In the genomic region with DNA sequence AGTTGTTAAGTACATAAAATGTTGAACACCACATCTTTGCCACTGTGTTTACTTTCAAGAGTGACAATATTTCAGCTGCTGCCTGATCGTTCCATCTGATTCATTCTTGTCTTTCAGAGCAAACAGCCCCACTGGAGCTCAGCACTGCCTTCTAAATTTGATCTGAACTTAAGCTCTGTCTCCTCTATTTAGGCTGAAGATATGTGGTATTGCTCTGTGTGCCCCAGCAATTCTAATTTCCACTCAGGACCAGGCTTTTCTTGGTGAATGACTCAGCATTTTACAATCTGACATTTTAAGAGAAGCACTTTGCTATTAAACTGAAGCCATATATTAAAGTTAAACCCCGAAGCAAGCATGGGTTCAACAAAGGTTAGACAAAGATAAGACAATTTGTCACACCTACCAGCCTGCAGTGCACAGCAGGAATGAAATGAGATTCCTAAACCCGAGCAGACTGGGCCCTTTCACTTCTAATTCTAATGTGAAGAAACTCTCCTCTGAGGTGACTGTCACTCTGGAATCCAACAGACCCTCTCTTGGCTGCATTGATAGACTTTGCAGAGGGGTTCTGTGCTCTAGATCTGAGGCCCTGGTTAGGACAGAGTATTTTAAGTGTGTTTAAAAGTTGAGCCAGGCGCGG, we compare ENCODE assay signal across 11 cellular contexts. TPM values are rescaled to one million over a fixed set of nuclear protein-coding genes. Genes with fewer than 3 reads are reported as not detected.
DNase-seq lines count a peak whose midpoint lies in the region; ATAC-seq, FAIRE-seq and TF ChIP-seq lines count a peak whose summit lies in the region.
"Had no signal": no experiment of that assay in that cellular context is flagged by ENCODE, and none has a peak within 500 bp of the region (broad histone marks: within the 10 kb centered on the region; RNA-seq: fewer than 3 reads in every experiment).

No MANE protein-coding gene starts in this region.

- H3K79me2 ChIP-seq in DND-41 (ENCODE audit: insufficient read depth, low read length) (no peaks in the 10 kb centered on the region), K562 (ENCODE audit: control insufficient read depth, insufficient read depth, low read length) (no peaks in the 10 kb centered on the region)

- BruUV-seq in K562 (replicated peaks; lab: Mats Ljungman, UMichigan): no TSS peak

- POLR2A ChIA-PET in K562 (lab: Yijun Ruan, JAX): interaction anchor here (1.0 kb wide), 1 partner anchor 16 kb away, joined by 3 read pairs; no protein-coding TSS in a partner anchor

- no peak overlapping the region for H3K4me3 Mint-ChIP-seq in mesothelial cell of epicardium
- H3K4me3 Mint-ChIP-seq in effector memory CD8-positive, alpha-beta T cell: no peak overlapping the region

- in situ Hi-C loops in K562 (cut with MboI): no loop called here
- in situ Hi-C loops in KBM-7 (cut with MboI; ENCODE audit: low pct_unique_long_range_greater_than_20kb, low sequenced_read_pairs): no loop called here

- H3K27me3 ChIP-seq in DND-41 (ENCODE audit: insufficient read depth, low read length, poor library complexity): no peaks in the 10 kb centered on the region
- H3K27me3 ChIP-seq in K562 (ENCODE audit: control insufficient read depth in 2 of 2, insufficient read depth in 2 of 2, low read length in 2 of 2): peaks cover 0 to 39% of the 10 kb centered on the region in 2 experiments; a peak in 2 of 5 replicates

- CTCF ChIA-PET in K562 (lab: Yijun Ruan, JAX; ENCODE audit: low intra/inter-chr PET ratio): no interaction called here

- H3K27ac ChIP-seq in DND-41 (ENCODE audit: low read length) (0 out of 2 replicates have a peak overlapping the region, but pooled peaks have one; percentile 15), K562 (ENCODE audit: extremely low read depth, low read depth, low read length) (no peak overlapping the region)

- H3K4me1 Mint-ChIP-seq in mesothelial cell of epicardium: peaks cover 27% of the 10 kb centered on the region
- H3K4me1 Mint-ChIP-seq in effector memory CD8-positive, alpha-beta T cell (ENCODE audit: low read depth in 2 of 2): peaks cover 0 to 9% of the 10 kb centered on the region in 2 donors

- H4K20me1 ChIP-seq in DND-41 (ENCODE audit: insufficient read depth, low read length) (no peaks in the 10 kb centered on the region), K562 (replicated peaks; ENCODE audit: control insufficient read depth, insufficient read depth, low read length) (0 out of 2 replicates have a peak, but pooled peaks cover 6% of the 10 kb centered on the region)

- H3K27me3 Mint-ChIP-seq in mesothelial cell of epicardium (ENCODE audit: low read depth): no peaks in the 10 kb centered on the region
- H3K27me3 Mint-ChIP-seq in effector memory CD8-positive, alpha-beta T cell: no peaks in the 10 kb centered on the region

- intact Hi-C loops in K562 (cut with micrococcal nuclease): no loop called here

- no peak overlapping the region for H3K4me2 ChIP-seq in DND-41 (ENCODE audit: insufficient read depth, low read length)
- H3K4me2 ChIP-seq in K562 (ENCODE audit: insufficient read depth, low read length): no peak overlapping the region

- 42% methylated on average over 5 of the region's 5 CpGs for WGBS in K562 (ENCODE audit: insufficient coverage, low coverage, missing lambda C conversion rate)

- no peak for DNase-seq in DND-41
- DNase-seq in M059J (ENCODE audit: low read depth): peak; percentile 51
- DNase-seq in K562 (ENCODE audit: extremely low read depth in 1 of 4, low spot score in 3 of 4): peak in 2 of 4 experiments; percentile 23 to 26
- DNase-seq in mesothelial cell of epicardium (ENCODE audit: low spot score in 2 of 2, unreplicated experiment in 2 of 2): no peak
- DNase-seq in effector memory CD8-positive, alpha-beta T cell: no peak
- no peak for DNase-seq in KBM-7
- DNase-seq: DMS79, retina had no signal

- H3K36me3 ChIP-seq in DND-41 (ENCODE audit: insufficient read depth, low read length): no peaks in the 10 kb centered on the region
- H3K36me3 ChIP-seq in K562 (ENCODE audit: control insufficient read depth, insufficient read depth, low read length): no peaks in the 10 kb centered on the region

- ATAC-seq in DND-41 (ENCODE audit: insufficient read depth, low read depth) (no peak), K562 (peak; percentile 53), HG02571 (IDR thresholded peaks at IDR 0.05; ENCODE audit: unreplicated experiment) (no peak), GM19467 (IDR thresholded peaks at IDR 0.05; ENCODE audit: unreplicated experiment) (no peak)
- ATAC-seq in effector memory CD8-positive, alpha-beta T cell (replicated peaks): no peak

- peak overlapping the region; percentile 83 for H3K27ac Mint-ChIP-seq in mesothelial cell of epicardium
- no peak overlapping the region for H3K27ac Mint-ChIP-seq in effector memory CD8-positive, alpha-beta T cell

- peaks cover 15% of the 10 kb centered on the region for H3K4me1 ChIP-seq in DND-41 (ENCODE audit: insufficient read depth, low read length)
- peaks cover 8 to 13% of the 10 kb centered on the region in 2 experiments; a peak in 4 of 5 replicates for H3K4me1 ChIP-seq in K562 (replicated peaks in 1 of 2; ENCODE audit: control insufficient read depth in 2 of 2, insufficient read depth in 2 of 2, low read length in 2 of 2)

- H3K9me1 ChIP-seq in K562 (ENCODE audit: control insufficient read depth, insufficient read depth, low read length): no peaks in the 10 kb centered on the region

- no peak for TF ChIP-seq RAD21 in K562 (CRISPR knock-in tag; conservative IDR thresholded peaks at IDR 0.05 in 1 of 2, IDR thresholded peaks at IDR 0.05 in 1 of 2)

- H3K9me3 ChIP-seq in DND-41 (ENCODE audit: insufficient read depth, low read length, severe bottlenecking): no peaks in the 10 kb centered on the region
- no peaks in the 10 kb centered on the region for H3K9me3 ChIP-seq in K562 (replicated peaks; ENCODE audit: control insufficient read depth, insufficient read depth, low read depth, low read length)

- TF ChIP-seq CTCF in DND-41 (IDR thresholded peaks at IDR 0.05; ENCODE audit: borderline replicate concordance, extremely low read depth, low read length, poor library complexity, severe bottlenecking) (no peak), K562 (IDR thresholded peaks at IDR 0.05 in 2 of 3, conservative IDR thresholded peaks at IDR 0.05 in 1 of 3; ENCODE audit: insufficient read depth in 2 of 3, low read depth in 1 of 3, low read length in 3 of 3) (no peak), mesothelial cell of epicardium (IDR thresholded peaks at IDR 0.05; ENCODE audit: unreplicated experiment) (no peak)

- H3K9ac ChIP-seq in DND-41 (ENCODE audit: low read depth, low read length) (no peak overlapping the region), K562 (ENCODE audit: insufficient read depth in 1 of 2, low read depth in 2 of 2, low read length in 2 of 2) (no peak overlapping the region; a peak in 1 of 4 replicates)

- peak; percentile 28; the same call in 1 of the 2 replicates for TF ChIP-seq EP300 in K562 (IDR thresholded peaks at IDR 0.05; ENCODE audit: low read length)

- no peaks in the 10 kb centered on the region for H3K9me3 Mint-ChIP-seq in mesothelial cell of epicardium
- no peaks in the 10 kb centered on the region for H3K9me3 Mint-ChIP-seq in effector memory CD8-positive, alpha-beta T cell

- H3K4me3 ChIP-seq in DND-41 (ENCODE audit: low read depth in 1 of 2, low read length in 2 of 2): no peak overlapping the region
- no peak overlapping the region for H3K4me3 ChIP-seq in K562

- H2AFZ ChIP-seq in DND-41 (ENCODE audit: low read depth, low read length) (peak overlapping the region; percentile 23; the same call in 1 of the 2 replicates), K562 (ENCODE audit: low read depth, low read length) (peak overlapping the region; percentile 49)

- no peaks in the 10 kb centered on the region for H3K36me3 Mint-ChIP-seq in mesothelial cell of epicardium
- H3K36me3 Mint-ChIP-seq in effector memory CD8-positive, alpha-beta T cell (ENCODE audit: insufficient read depth): no peaks in the 10 kb centered on the region

- peak; percentile 84 for FAIRE-seq in K562 (lab: Jason Lieb, UNC)

- TF ChIP-seq POLR2A in K562 (conservative IDR thresholded peaks at IDR 0.05): no peak

TF ChIP-seq in K562, 482 proteins besides CTCF, POLR2A, EP300 and RAD21 (continues in another document):
- TF ChIP-seq MAFG (tag; conservative IDR thresholded peaks at IDR 0.05): peak; percentile 98
- TF ChIP-seq TEAD4 (IDR thresholded peaks at IDR 0.05; ENCODE audit: low read length): peak; percentile 18; the same call in 1 of the 2 replicates
- TF ChIP-seq TEAD4 (CRISPR knock-in tag; IDR thresholded peaks at IDR 0.05; ENCODE audit: borderline replicate concordance): no peak
- TF ChIP-seq C11orf30 (IDR thresholded peaks at IDR 0.05; ENCODE audit: low read depth): peak; percentile 88
- TF ChIP-seq ZNF780A (CRISPR knock-in tag; IDR thresholded peaks at IDR 0.05): no peak

RNA-seq across cellular contexts. Expression of a gene that starts 41.7 kb away (rescaled TPM):
- not detected in 2 replicates for total RNA-seq in M059J (2014; rRNA removed; shearing (Covaris generic))
- not detected in 2 replicates for total RNA-seq in K562 (2011; cell fraction: chromatin; rRNA removed; ENCODE audit: low replicate concordance)
- not detected in 2 replicates for total RNA-seq in K562 (2011; cell fraction: nucleolus; rRNA removed)
- total RNA-seq in K562 (2011; cell fraction: nucleoplasm; rRNA removed): not detected in 2 replicates
- total RNA-seq in K562 (2014; rRNA removed) (not detected in 2 replicates), K562 (2014; rRNA removed; fragmentation: Illumina TruSeq; extraction: Trizol) (not detected in 2 replicates), K562 (2015; rRNA removed; fragmentation: Illumina TruSeq; extraction: Trizol) (not detected in 2 replicates), K562 (2021) (not detected in 2 replicates), mesothelial cell of epicardium (not detected in 3 replicates)
- polyA plus RNA-seq in K562 (2011; rRNA removed) (not detected in 2 replicates), K562 (2014; fragmentation: Illumina TruSeq; extraction: Trizol) (not detected in 2 replicates), K562 (2014; fragmentation: Nextera tagmentation; extraction: Ambion mirVana) (not detected), K562 (2014; rRNA removed) (not detected in 2 replicates)
- not detected in 2 replicates for polyA plus RNA-seq in K562 (2011; cell fraction: cytosol; rRNA removed)
- not detected in 2 replicates for polyA plus RNA-seq in K562 (2011; cell fraction: nucleus; rRNA removed)
- not detected in 2 replicates for polyA plus RNA-seq in K562 (2012)
- polyA minus RNA-seq in K562 (2011; rRNA and poly(A)+ RNA removed): not detected in 2 replicates
- polyA minus RNA-seq in K562 (2011; cell fraction: cytosol; rRNA and poly(A)+ RNA removed): not detected in 2 replicates
- not detected in 2 replicates for polyA minus RNA-seq in K562 (2011; cell fraction: nucleus; rRNA and poly(A)+ RNA removed)
- total RNA-seq: activated CD8-positive, alpha-beta memory T cell treated with anti-CD3 and anti-CD28 coated beads for 36 hours had no signal
